Comparison of ENCODE assay signal across 27 cellular contexts in genomic region chr9:69020746-69021145, GRCh38. TPM values are rescaled to one million over a fixed set of nuclear protein-coding genes. Genes with fewer than 3 reads are reported as not detected.
A peak's percentile ranks its signal among the peaks of the same experiment; 100 is the strongest.
DNase-seq lines count a peak whose midpoint lies in the region; ATAC-seq and TF ChIP-seq lines count a peak whose summit lies in the region.
"Had no signal": no experiment of that assay in that cellular context is flagged by ENCODE, and none has a peak within 500 bp of the region (broad histone marks: within the 10 kb centered on the region; RNA-seq: fewer than 3 reads in every experiment).

No MANE protein-coding gene starts in this region.

- no peak for DNase-seq in activated CD8-positive, alpha-beta T cell treated with anti-CD3 and anti-CD28 coated beads, Interleukin-2, amount 10 ng/mL, durations not matched to agents 7 days and 5 days
- no peak for DNase-seq in activated CD8-positive, alpha-beta T cell treated with anti-CD3 and anti-CD28 coated beads for 36 hours
- DNase-seq in CD4-positive, alpha-beta memory T cell: no peak
- DNase-seq in GM23338 (ENCODE audit: low spot score) (no peak), immature natural killer cell (no peak), GOT3 (lab: John Stamatoyannopoulos, UW) (no peak), CD1c-positive myeloid dendritic cell (ENCODE audit: extremely low spot score) (no peak)
- DNase-seq: C1 segment of cervical spinal cord, H7, Kasumi-1, MV-4-11, NCI-H1105, NCI-H1436 treated with DMSO at 0.1 percent for 48 hours, NCI-H1930, NCI-H2107, NCI-H446 treated with DMSO at 0.1 percent for 48 hours, NCI-H526, NCI-H82, PC-9, SJCRH30 had no signal

- CTCF ChIA-PET in activated CD8-positive, alpha-beta T cell treated with anti-CD3 and anti-CD28 coated beads, Interleukin-2, amount 10 ng/mL, durations not matched to agents 7 days and 5 days (lab: Charles Lee): interaction anchor here (1.1 to 2.1 kb wide), 7 partner anchors 8 to 241 kb away, joined by 3 to 15 read pairs (median 5); partner anchors contain the start of gene FXN
- CTCF ChIA-PET in activated CD8-positive, alpha-beta T cell treated with anti-CD3 and anti-CD28 coated beads for 36 hours (lab: Charles Lee): interaction anchor here (1.4 to 2.3 kb wide), 3 partner anchors 8 to 15 kb away, joined by 4 to 13 read pairs (median 7); partner anchors contain the start of gene FXN
- CTCF ChIA-PET in CD4-positive, alpha-beta memory T cell (lab: Charles Lee; ENCODE audit: partially characterized antibody): interaction anchor here (0.9 to 2.8 kb wide), 11 partner anchors 8 to 437 kb away, joined by 3 to 40 read pairs (median 4); partner anchors contain the start of gene FXN

- no peak for TF ChIP-seq CTCF in activated CD8-positive, alpha-beta T cell treated with anti-CD3 and anti-CD28 coated beads for 36 hours (IDR thresholded peaks at IDR 0.05)
- no peak for TF ChIP-seq CTCF in GM23338 (conservative IDR thresholded peaks at IDR 0.05; ENCODE audit: low read depth in 2 of 2)

- no peaks in the 10 kb centered on the region for H4K20me1 ChIP-seq in GM23338 (replicated peaks; ENCODE audit: insufficient read depth)

- peak overlapping the region; percentile 28 for H3K27ac Mint-ChIP-seq in activated CD8-positive, alpha-beta T cell treated with anti-CD3 and anti-CD28 coated beads, Interleukin-2, amount 10 ng/mL, durations not matched to agents 7 days and 5 days
- H3K27ac Mint-ChIP-seq in activated CD8-positive, alpha-beta T cell treated with anti-CD3 and anti-CD28 coated beads for 36 hours: no peak overlapping the region
- peak overlapping the region in 5 of 7 donors; percentile 1 to 86 (median 69) for H3K27ac Mint-ChIP-seq in CD4-positive, alpha-beta memory T cell
- H3K27ac Mint-ChIP-seq in GM23338: no peak overlapping the region
- peak overlapping the region in 5 of 6 donors; percentile 5 to 86 (median 46) for H3K27ac Mint-ChIP-seq in immature natural killer cell

- no peak for ATAC-seq in activated CD8-positive, alpha-beta T cell treated with anti-CD3 and anti-CD28 coated beads, Interleukin-2, amount 10 ng/mL, durations not matched to agents 7 days and 5 days
- ATAC-seq in activated CD8-positive, alpha-beta T cell treated with anti-CD3 and anti-CD28 coated beads for 36 hours: no peak
- no peak for ATAC-seq in GM23338
- ATAC-seq: HepG2, Right ventricle myocardium inferior, SK-N-SH treated with all-trans-retinoic acid at 6 μM for 48 hours had no signal

- H3K4me2 ChIP-seq in GM23338: no peak overlapping the region
- H3K4me2 ChIP-seq: PC-9 had no signal

- H3K27me3 ChIP-seq in CD4-positive, alpha-beta memory T cell (ENCODE audit: insufficient read depth, low read length): no peaks in the 10 kb centered on the region
- H3K27me3 ChIP-seq in GM23338 (ENCODE audit: insufficient read depth): no peaks in the 10 kb centered on the region
- H3K27me3 ChIP-seq: SJCRH30 had no signal

- H2AFZ ChIP-seq in GM23338: peak overlapping the region; percentile 69; the same call in 1 of the 2 replicates
- H2AFZ ChIP-seq: PC-9 had no signal

- POLR2A ChIA-PET in activated CD8-positive, alpha-beta T cell treated with anti-CD3 and anti-CD28 coated beads, Interleukin-2, amount 10 ng/mL, durations not matched to agents 7 days and 5 days (lab: Charles Lee): interaction anchor here (1.5 to 2.1 kb wide), 2 partner anchors 11 to 15 kb away, joined by 6 to 11 read pairs; partner anchors contain the start of gene FXN
- POLR2A ChIA-PET in activated CD8-positive, alpha-beta T cell treated with anti-CD3 and anti-CD28 coated beads for 36 hours (lab: Charles Lee): no interaction called here
- POLR2A ChIA-PET in CD4-positive, alpha-beta memory T cell (lab: Charles Lee; ENCODE audit: partially characterized antibody): interaction anchor here (1.1 to 1.8 kb wide), 3 partner anchors 8 to 15 kb away, joined by 5 to 18 read pairs (median 6); partner anchors contain the start of gene FXN

- no peaks in the 10 kb centered on the region for H3K9me3 ChIP-seq in CD4-positive, alpha-beta memory T cell (ENCODE audit: control insufficient read depth in 1 of 2, low read length in 2 of 2)
- H3K9me3 ChIP-seq: SJCRH30 had no signal

- peaks cover 44% of the 10 kb centered on the region for H3K4me1 Mint-ChIP-seq in activated CD8-positive, alpha-beta T cell treated with anti-CD3 and anti-CD28 coated beads, Interleukin-2, amount 10 ng/mL, durations not matched to agents 7 days and 5 days (ENCODE audit: low read depth)
- H3K4me1 Mint-ChIP-seq in activated CD8-positive, alpha-beta T cell treated with anti-CD3 and anti-CD28 coated beads for 36 hours (ENCODE audit: low read depth): peaks cover 14% of the 10 kb centered on the region
- H3K4me1 Mint-ChIP-seq in CD4-positive, alpha-beta memory T cell: peaks cover 17 to 35% (median 25%) of the 10 kb centered on the region in 4 donors
- H3K4me1 Mint-ChIP-seq in GM23338: peaks cover 32% of the 10 kb centered on the region
- peaks cover 47 to 61% of the 10 kb centered on the region in 2 donors for H3K4me1 Mint-ChIP-seq in immature natural killer cell

- no peaks in the 10 kb centered on the region for H3K36me3 Mint-ChIP-seq in activated CD8-positive, alpha-beta T cell treated with anti-CD3 and anti-CD28 coated beads, Interleukin-2, amount 10 ng/mL, durations not matched to agents 7 days and 5 days (ENCODE audit: low read depth)
- no peaks in the 10 kb centered on the region for H3K36me3 Mint-ChIP-seq in activated CD8-positive, alpha-beta T cell treated with anti-CD3 and anti-CD28 coated beads for 36 hours (ENCODE audit: low read depth)
- no peaks in the 10 kb centered on the region for H3K36me3 Mint-ChIP-seq in CD4-positive, alpha-beta memory T cell
- H3K36me3 Mint-ChIP-seq in GM23338 (ENCODE audit: low read depth): no peaks in the 10 kb centered on the region
- H3K36me3 Mint-ChIP-seq in immature natural killer cell: no peaks in the 10 kb centered on the region

- H3K27me3 Mint-ChIP-seq in activated CD8-positive, alpha-beta T cell treated with anti-CD3 and anti-CD28 coated beads, Interleukin-2, amount 10 ng/mL, durations not matched to agents 7 days and 5 days (ENCODE audit: low read depth): peaks cover 23% of the 10 kb centered on the region
- H3K27me3 Mint-ChIP-seq in activated CD8-positive, alpha-beta T cell treated with anti-CD3 and anti-CD28 coated beads for 36 hours: no peaks in the 10 kb centered on the region
- no peaks in the 10 kb centered on the region for H3K27me3 Mint-ChIP-seq in CD4-positive, alpha-beta memory T cell
- H3K27me3 Mint-ChIP-seq in GM23338 (ENCODE audit: insufficient read depth, low read depth, poor library complexity): peaks cover 4% of the 10 kb centered on the region
- H3K27me3 Mint-ChIP-seq in immature natural killer cell (ENCODE audit: low read depth in 3 of 3): peaks cover 1 to 3% (median 2%) of the 10 kb centered on the region in 3 donors

- intact Hi-C loops in activated CD8-positive, alpha-beta T cell treated with anti-CD3 and anti-CD28 coated beads for 36 hours (cut with micrococcal nuclease): loop anchor here (10.0 kb wide), 2 partner anchors 236 to 436 kb away; a partner anchor contains a TSS
- intact Hi-C loops in CD4-positive, alpha-beta memory T cell (cut with micrococcal nuclease): loop anchor here (1.0 kb wide), 1 partner anchor 15 kb away; the partner anchor contains the start of gene FXN

- H3K4me3 ChIP-seq in CD4-positive, alpha-beta memory T cell (ENCODE audit: low read length in 2 of 2): no peak overlapping the region
- no peak overlapping the region for H3K4me3 ChIP-seq in GM23338
- H3K4me3 ChIP-seq: PC-9, SJCRH30 had no signal

- H3K4me3 Mint-ChIP-seq in activated CD8-positive, alpha-beta T cell treated with anti-CD3 and anti-CD28 coated beads, Interleukin-2, amount 10 ng/mL, durations not matched to agents 7 days and 5 days: no peak overlapping the region
- H3K4me3 Mint-ChIP-seq in activated CD8-positive, alpha-beta T cell treated with anti-CD3 and anti-CD28 coated beads for 36 hours: no peak overlapping the region
- H3K4me3 Mint-ChIP-seq in CD4-positive, alpha-beta memory T cell: peak overlapping the region in 2 of 8 donors; percentile 7 to 8
- H3K4me3 Mint-ChIP-seq in GM23338: no peak overlapping the region
- H3K4me3 Mint-ChIP-seq in immature natural killer cell: peak overlapping the region; percentile 2 to 14 (median 3)

- H3F3A ChIP-seq in GM23338 (replicated peaks; ENCODE audit: low read depth): peaks cover 4% of the 10 kb centered on the region; the same call in 1 of the 2 replicates

- H3K79me2 ChIP-seq in GM23338 (replicated peaks; ENCODE audit: insufficient read depth): no peaks in the 10 kb centered on the region

- peaks cover 24% of the 10 kb centered on the region for H3K4me1 ChIP-seq in CD4-positive, alpha-beta memory T cell (ENCODE audit: insufficient read depth, low read length)
- peaks cover 20% of the 10 kb centered on the region for H3K4me1 ChIP-seq in GM23338 (ENCODE audit: insufficient read depth)
- H3K4me1 ChIP-seq: SJCRH30 had no signal

- no peak overlapping the region for H3K27ac ChIP-seq in CD4-positive, alpha-beta memory T cell (ENCODE audit: low read depth, low read length)
- H3K27ac ChIP-seq in GM23338 (ENCODE audit: low read depth): no peak overlapping the region
- H3K27ac ChIP-seq: PC-9, SJCRH30 had no signal

- H3K9me3 Mint-ChIP-seq in activated CD8-positive, alpha-beta T cell treated with anti-CD3 and anti-CD28 coated beads, Interleukin-2, amount 10 ng/mL, durations not matched to agents 7 days and 5 days (ENCODE audit: insufficient read depth): no peaks in the 10 kb centered on the region
- H3K9me3 Mint-ChIP-seq in activated CD8-positive, alpha-beta T cell treated with anti-CD3 and anti-CD28 coated beads for 36 hours: no peaks in the 10 kb centered on the region
- peaks cover 0 to 3% (median 0%) of the 10 kb centered on the region in 8 donors for H3K9me3 Mint-ChIP-seq in CD4-positive, alpha-beta memory T cell
- H3K9me3 Mint-ChIP-seq in GM23338 (no peaks in the 10 kb centered on the region; the same call in 2 of the 3 replicates), immature natural killer cell (no peaks in the 10 kb centered on the region)

- H3K36me3 ChIP-seq in CD4-positive, alpha-beta memory T cell (ENCODE audit: insufficient read depth, low read length): no peaks in the 10 kb centered on the region
- H3K36me3 ChIP-seq in GM23338 (ENCODE audit: insufficient read depth): no peaks in the 10 kb centered on the region
- H3K36me3 ChIP-seq: SJCRH30 had no signal

- no peaks in the 10 kb centered on the region; the same call in 1 of the 2 replicates for H3K9me2 ChIP-seq in GM23338 (ENCODE audit: insufficient read depth)

RNA-seq across cellular contexts. Expression of gene PRKACG, which starts 6.8 kb away (rescaled TPM):
- not detected for total RNA-seq in activated CD8-positive, alpha-beta T cell treated with anti-CD3 and anti-CD28 coated beads, Interleukin-2, amount 10 ng/mL, durations not matched to agents 7 days and 5 days
- total RNA-seq in activated CD8-positive, alpha-beta T cell treated with anti-CD3 and anti-CD28 coated beads for 36 hours: not detected
- total RNA-seq in CD4-positive, alpha-beta memory T cell: not detected
- not detected for polyA plus RNA-seq in CD4-positive, alpha-beta memory T cell
- not detected in 2 replicates for total RNA-seq in GM23338 (2014; rRNA removed; shearing (Covaris generic))
- polyA plus RNA-seq in GM23338 (2016; fragmentation: Nextera tagmentation; extraction: Ambion mirVana): not detected in 2 replicates
- polyA plus RNA-seq in immature natural killer cell: not detected
- total RNA-seq: A673, H7, HepG2, HT1080, MCF 10A, PC-9, Right ventricle myocardium inferior, RPMI7951, SJCRH30 had no signal
- polyA plus RNA-seq: HepG2 had no signal

RNA-seq across cellular contexts. Expression of gene FXN, which starts 14.8 kb away (rescaled TPM):
- total RNA-seq in activated CD8-positive, alpha-beta T cell treated with anti-CD3 and anti-CD28 coated beads, Interleukin-2, amount 10 ng/mL, durations not matched to agents 7 days and 5 days: 10 to 100 TPM; 21.7 to 23.2 TPM
- total RNA-seq in activated CD8-positive, alpha-beta T cell treated with anti-CD3 and anti-CD28 coated beads for 36 hours: 10 to 100 TPM; 21.0 to 21.8 TPM
- 10 to 100 TPM; 14.6 to 15.9 TPM for total RNA-seq in CD4-positive, alpha-beta memory T cell
- polyA plus RNA-seq in CD4-positive, alpha-beta memory T cell: 10 to 100 TPM; 50.5 to 65.6 TPM
- total RNA-seq in GM23338 (2014; rRNA removed; shearing (Covaris generic)): 17.8 and 26.1 TPM in 2 replicates
- polyA plus RNA-seq in GM23338 (2016; fragmentation: Nextera tagmentation; extraction: Ambion mirVana) (55.0 and 66.4 TPM in 2 replicates), immature natural killer cell (10 to 100 TPM; 46.3 to 68.9 (median 59.1) TPM)

Comparison
In these comparisons a context has a peak if more than half of its experiments do, and no peak if none do; other contexts are left out.
1. H3K27ac Mint-ChIP-seq: peak in activated CD8-positive, alpha-beta T cell treated with anti-CD3 and anti-CD28 coated beads, Interleukin-2, amount 10 ng/mL, durations not matched to agents 7 days and 5 days (single experiment), CD4-positive, alpha-beta memory T cell (5 of 7) and immature natural killer cell (5 of 6); none in activated CD8-positive, alpha-beta T cell treated with anti-CD3 and anti-CD28 coated beads for 36 hours (single experiment) and GM23338 (single experiment).
2. H3K4me3 Mint-ChIP-seq: peak in immature natural killer cell (5 of 5); none in activated CD8-positive, alpha-beta T cell treated with anti-CD3 and anti-CD28 coated beads, Interleukin-2, amount 10 ng/mL, durations not matched to agents 7 days and 5 days (single experiment), activated CD8-positive, alpha-beta T cell treated with anti-CD3 and anti-CD28 coated beads for 36 hours (single experiment) and GM23338 (single experiment).